ENCODE assay signal across 8 cellular contexts in the genomic region with DNA sequence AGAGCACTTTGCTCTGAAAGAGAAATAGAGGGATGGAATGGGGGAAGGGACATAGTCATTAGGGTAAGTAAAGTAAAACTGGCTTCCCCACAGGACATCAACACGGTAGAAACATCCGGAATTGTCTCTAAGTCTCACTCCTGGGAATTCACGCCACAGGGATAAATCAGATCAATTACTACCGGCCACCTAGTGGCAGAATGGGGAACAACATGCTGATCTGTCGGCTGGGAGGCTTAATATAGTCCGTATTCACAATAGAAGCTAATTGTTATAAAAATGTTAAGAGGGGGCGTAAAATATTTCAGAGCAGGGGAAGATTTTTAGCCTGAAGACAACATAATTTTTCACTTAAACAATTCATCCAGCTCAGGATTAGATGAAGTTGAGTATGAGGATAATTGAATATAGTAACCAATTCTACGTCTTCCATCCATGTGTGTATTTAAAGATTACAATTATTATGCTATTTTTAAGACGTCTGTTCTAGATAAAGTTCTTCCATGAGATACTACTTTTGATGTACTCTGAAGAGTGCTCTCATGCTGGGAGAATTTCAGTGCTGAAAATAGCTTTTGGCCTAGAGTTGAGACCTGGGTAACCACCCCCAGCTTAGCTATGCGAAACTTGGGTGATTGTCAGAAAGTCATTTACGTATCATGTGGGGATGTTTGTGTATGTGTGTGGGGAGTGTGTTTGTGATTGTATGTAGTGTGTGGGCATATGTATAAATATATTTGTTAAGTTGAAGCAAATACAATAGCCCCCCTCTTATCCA.
A peak's percentile ranks its signal among the peaks of the same experiment; 100 is the strongest.
DNase-seq lines count a peak whose midpoint lies in the region; ATAC-seq and TF ChIP-seq lines count a peak whose summit lies in the region.

No MANE protein-coding gene starts in this region.

- in situ Hi-C loops in SK-MEL-5 (cut with HindIII; ENCODE audit: low pct_unique_long_range_greater_than_20kb, low sequenced_read_pairs): no loop called here

- H3K4me3 Mint-ChIP-seq in glutamatergic neuron (ENCODE audit: unreplicated experiment): no peak overlapping the region
- H3K4me3 Mint-ChIP-seq in CD8-positive, alpha-beta memory T cell: no peak overlapping the region

- no peaks in the 10 kb centered on the region for H3K36me3 ChIP-seq in CD8-positive, alpha-beta memory T cell (ENCODE audit: insufficient read depth, low read length)

- no peak overlapping the region for H3K4me3 ChIP-seq in skeletal muscle cell (ENCODE audit: low read depth, low read length)
- no peak overlapping the region for H3K4me3 ChIP-seq in CD8-positive, alpha-beta memory T cell (ENCODE audit: low read length)

- H3K4me1 ChIP-seq in CD8-positive, alpha-beta memory T cell (ENCODE audit: insufficient read depth, low read length): no peaks in the 10 kb centered on the region

- peaks cover 7% of the 10 kb centered on the region for H3K36me3 Mint-ChIP-seq in glutamatergic neuron (ENCODE audit: unreplicated experiment)
- H3K36me3 Mint-ChIP-seq in CD8-positive, alpha-beta memory T cell: no peaks in the 10 kb centered on the region

- H3K27me3 Mint-ChIP-seq in glutamatergic neuron (ENCODE audit: unreplicated experiment): peaks cover 3% of the 10 kb centered on the region
- H3K27me3 Mint-ChIP-seq in CD8-positive, alpha-beta memory T cell: peaks cover 0 to 1% of the 10 kb centered on the region in 2 donors

- TF ChIP-seq CTCF in GM20000 (IDR thresholded peaks at IDR 0.05; ENCODE audit: extremely low read depth, missing control alignments): peak; percentile 70
- TF ChIP-seq CTCF in glutamatergic neuron (IDR thresholded peaks at IDR 0.05; ENCODE audit: partially characterized antibody, unreplicated experiment): peak; percentile 96

- DNase-seq in CD1c-positive myeloid dendritic cell (ENCODE audit: extremely low spot score) (peak; percentile 3), GM20000 (ENCODE audit: low spot score) (peak; percentile 10), SK-MEL-5 (ENCODE audit: low read depth, low spot score) (peak; percentile 70), glutamatergic neuron (peak; percentile 71), skeletal muscle cell (ENCODE audit: low read depth) (peak; percentile 3)
- DNase-seq in CD8-positive, alpha-beta memory T cell: no peak

- H3K27ac Mint-ChIP-seq in glutamatergic neuron (ENCODE audit: unreplicated experiment): no peak overlapping the region
- no peak overlapping the region for H3K27ac Mint-ChIP-seq in CD8-positive, alpha-beta memory T cell

- H3K9me3 Mint-ChIP-seq in glutamatergic neuron (ENCODE audit: unreplicated experiment): peaks cover 6% of the 10 kb centered on the region
- peaks cover 0 to 10% (median 6%) of the 10 kb centered on the region in 5 donors for H3K9me3 Mint-ChIP-seq in CD8-positive, alpha-beta memory T cell

- POLR2A ChIA-PET in CD8-positive, alpha-beta memory T cell (lab: Charles Lee): no interaction called here

- ATAC-seq in HG03097 (IDR thresholded peaks at IDR 0.05; ENCODE audit: low FRiP score, unreplicated experiment): no peak
- ATAC-seq in GM21528 (IDR thresholded peaks at IDR 0.05; ENCODE audit: low FRiP score, unreplicated experiment): no peak

- CTCF ChIA-PET in CD8-positive, alpha-beta memory T cell (lab: Charles Lee): interaction anchor here (0.8 kb wide), 1 partner anchor 86 kb away, joined by 3 read pairs; no protein-coding TSS in a partner anchor

- no peaks in the 10 kb centered on the region for H3K9me3 ChIP-seq in CD8-positive, alpha-beta memory T cell (ENCODE audit: low read length)

- H3K27ac ChIP-seq in CD8-positive, alpha-beta memory T cell (ENCODE audit: low read depth, low read length): no peak overlapping the region

- no peaks in the 10 kb centered on the region for H3K4me1 Mint-ChIP-seq in glutamatergic neuron (ENCODE audit: low read depth, unreplicated experiment)
- H3K4me1 Mint-ChIP-seq in CD8-positive, alpha-beta memory T cell: no peaks in the 10 kb centered on the region

- no peaks in the 10 kb centered on the region for H3K27me3 ChIP-seq in CD8-positive, alpha-beta memory T cell (ENCODE audit: insufficient read depth, low read length, poor library complexity, severe bottlenecking)

Comparison
In these comparisons a context has a peak if more than half of its experiments do, and no peak if none do; other contexts are left out.
1. DNase-seq: peak in CD1c-positive myeloid dendritic cell (single experiment), GM20000 (single experiment), SK-MEL-5 (single experiment), glutamatergic neuron (single experiment) and skeletal muscle cell (single experiment); none in CD8-positive, alpha-beta memory T cell (0 of 5).